1 cellular context compared by ENCODE assay signal in the genomic region with DNA sequence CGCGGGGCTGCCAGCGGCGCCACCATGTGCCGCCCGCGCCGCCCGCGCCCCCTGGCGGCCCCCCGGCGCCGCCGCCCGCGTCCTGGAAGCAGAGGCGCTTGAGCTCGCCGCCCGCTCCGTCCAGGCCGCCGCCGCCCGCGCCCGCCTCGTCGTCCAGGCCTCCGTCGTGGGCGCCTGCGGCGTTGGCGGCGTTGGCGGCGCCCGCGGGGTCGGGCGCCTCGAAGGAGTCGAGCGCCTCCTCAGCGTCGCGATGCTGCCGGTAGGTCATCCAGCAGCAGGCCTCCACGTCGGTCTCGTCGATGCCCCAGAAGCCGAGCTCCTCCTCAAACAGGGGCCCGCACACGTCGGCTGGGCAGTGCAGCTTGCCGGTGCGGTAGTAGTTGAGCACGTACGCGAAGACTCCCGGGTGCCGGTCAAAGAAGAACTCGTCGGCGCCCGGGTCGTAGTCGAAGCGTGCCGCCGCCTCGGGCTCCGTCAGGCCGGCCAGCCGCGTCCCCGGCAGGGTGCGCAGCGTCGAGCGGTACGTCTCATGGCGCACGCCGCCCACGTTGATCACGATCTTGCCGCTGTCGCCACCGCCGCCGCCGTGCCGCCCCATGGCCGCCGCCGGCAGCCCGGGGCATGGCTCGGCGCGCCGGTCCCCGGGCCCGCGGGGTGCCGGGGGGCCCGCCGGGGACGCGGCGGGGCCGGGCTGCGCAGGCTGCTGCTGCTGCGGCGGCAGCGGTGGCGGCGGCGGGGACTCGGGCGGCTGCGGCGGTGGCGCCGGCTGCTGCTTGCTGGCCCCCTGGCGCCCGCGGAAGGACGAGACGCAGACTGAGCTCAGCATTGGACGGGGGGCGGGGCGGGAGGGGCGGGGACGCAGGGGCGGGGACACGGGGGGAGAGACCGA.
TF ChIP-seq lines count a peak whose summit lies in the region.

No MANE protein-coding gene starts in this region.

TF ChIP-seq in H1, 55 proteins besides CTCF, POLR2A, EP300 and RAD21:
- TF ChIP-seq JUND (IDR thresholded peaks at IDR 0.05; ENCODE audit: low read length), result no peak
- no peak for TF ChIP-seq HDAC2 (IDR thresholded peaks at IDR 0.05; ENCODE audit: borderline replicate concordance in 1 of 2, low read depth in 2 of 2, low read length in 2 of 2)
- no peak for TF ChIP-seq CBX8 (IDR thresholded peaks at IDR 0.05; ENCODE audit: borderline replicate concordance, low read depth, low read length)
- TF ChIP-seq TAF1 (IDR thresholded peaks at IDR 0.05; ENCODE audit: low read depth, low read length), result peak; percentile 50; the same call in 1 of the 2 replicates
- no peak for TF ChIP-seq HDAC6 (IDR thresholded peaks at IDR 0.05; ENCODE audit: low read depth, low read length)
- TF ChIP-seq SP4 (IDR thresholded peaks at IDR 0.05; ENCODE audit: low read length), result no peak
- no peak for TF ChIP-seq EZH2 (IDR thresholded peaks at IDR 0.05; ENCODE audit: low read depth, low read length, severe bottlenecking)
- TF ChIP-seq SP1 (IDR thresholded peaks at IDR 0.05; ENCODE audit: low read depth, low read length), result no peak
- no peak for TF ChIP-seq GABPA (IDR thresholded peaks at IDR 0.05; ENCODE audit: borderline replicate concordance, insufficient read depth, low read length)
- no peak for TF ChIP-seq FOSL1 (IDR thresholded peaks at IDR 0.05; ENCODE audit: insufficient read depth, low read depth, low read length)
- TF ChIP-seq SIN3A (conservative IDR thresholded peaks at IDR 0.05 in 1 of 2, IDR thresholded peaks at IDR 0.05 in 1 of 2; ENCODE audit: low read depth in 1 of 2, low read length in 2 of 2), result 0 out of 4 replicates have a peak, but pooled peaks of 1 of the 2 experiments have one; percentile 9
- peak; percentile 32 for TF ChIP-seq ASH2L (IDR thresholded peaks at IDR 0.05; ENCODE audit: low read length)
- no peak for TF ChIP-seq JUN (IDR thresholded peaks at IDR 0.05; ENCODE audit: low read depth, low read length)
- TF ChIP-seq CHD1 (IDR thresholded peaks at IDR 0.05; ENCODE audit: low read depth, low read length), result no peak
- TF ChIP-seq POLR2AphosphoS5 (IDR thresholded peaks at IDR 0.05; ENCODE audit: low read depth, low read length), result no peak
- TF ChIP-seq BACH1 (IDR thresholded peaks at IDR 0.05; ENCODE audit: low read length), result no peak
- TF ChIP-seq RXRA (IDR thresholded peaks at IDR 0.05; ENCODE audit: insufficient read depth, low read depth, low read length), result no peak
- peak; percentile 50; the same call in 1 of the 2 replicates for TF ChIP-seq CREB1 (IDR thresholded peaks at IDR 0.05)
- TF ChIP-seq TCF12 (IDR thresholded peaks at IDR 0.05; ENCODE audit: low read depth, low read length), result no peak
- no peak for TF ChIP-seq GTF2F1 (IDR thresholded peaks at IDR 0.05; ENCODE audit: borderline replicate concordance, low read depth, low read length)
- TF ChIP-seq NRF1 (IDR thresholded peaks at IDR 0.05; ENCODE audit: low read depth, low read length), result no peak
- no peak for TF ChIP-seq CHD2 (IDR thresholded peaks at IDR 0.05; ENCODE audit: low read length)
- peak; percentile 22 for TF ChIP-seq CTBP2 (IDR thresholded peaks at IDR 0.05; ENCODE audit: borderline replicate concordance, insufficient read depth, insufficient read length, low read length)
- no peak for TF ChIP-seq BCL11A (IDR thresholded peaks at IDR 0.05; ENCODE audit: low read depth in 2 of 2, low read length in 2 of 2)
- no peak for TF ChIP-seq CBX5 (IDR thresholded peaks at IDR 0.05; ENCODE audit: low read depth, low read length)
- no peak for TF ChIP-seq RFX5 (IDR thresholded peaks at IDR 0.05; ENCODE audit: borderline replicate concordance, low read depth, low read length)
- TF ChIP-seq BRCA1 (IDR thresholded peaks at IDR 0.05; ENCODE audit: low read depth, low read length), result no peak
- no peak for TF ChIP-seq MAFK (IDR thresholded peaks at IDR 0.05; ENCODE audit: low read depth, low read length)
- TF ChIP-seq EGR1 (IDR thresholded peaks at IDR 0.05; ENCODE audit: borderline replicate concordance, low read depth, low read length), result no peak
- TF ChIP-seq SIRT6 (IDR thresholded peaks at IDR 0.05; ENCODE audit: low read length), result no peak
- no peak for TF ChIP-seq POU5F1 (IDR thresholded peaks at IDR 0.05; ENCODE audit: low read depth, low read length)
- TF ChIP-seq SUZ12 (IDR thresholded peaks at IDR 0.05; ENCODE audit: low read length), result no peak
- no peak for TF ChIP-seq TAF7 (optimal IDR thresholded peaks at IDR 0.05; ENCODE audit: borderline replicate concordance, low read depth, low read length)
- no peak for TF ChIP-seq TBP (IDR thresholded peaks at IDR 0.05; ENCODE audit: low read depth, low read length)
- TF ChIP-seq RNF2 (IDR thresholded peaks at IDR 0.05; ENCODE audit: borderline replicate concordance, low read depth, low read length, missing control alignments, poor library complexity, severe bottlenecking), result no peak
- TF ChIP-seq, protein P1, sequence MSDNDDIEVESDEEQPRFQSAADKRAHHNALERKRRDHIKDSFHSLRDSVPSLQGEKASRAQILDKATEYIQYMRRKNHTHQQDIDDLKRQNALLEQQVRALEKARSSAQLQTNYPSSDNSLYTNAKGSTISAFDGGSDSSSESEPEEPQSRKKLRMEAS (IDR thresholded peaks at IDR 0.05), result peak; percentile 87
- no peak for TF ChIP-seq CEBPB (IDR thresholded peaks at IDR 0.05; ENCODE audit: low read depth, low read length)
- TF ChIP-seq SP2 (IDR thresholded peaks at IDR 0.05; ENCODE audit: low read length), result no peak
- TF ChIP-seq, protein P2, sequence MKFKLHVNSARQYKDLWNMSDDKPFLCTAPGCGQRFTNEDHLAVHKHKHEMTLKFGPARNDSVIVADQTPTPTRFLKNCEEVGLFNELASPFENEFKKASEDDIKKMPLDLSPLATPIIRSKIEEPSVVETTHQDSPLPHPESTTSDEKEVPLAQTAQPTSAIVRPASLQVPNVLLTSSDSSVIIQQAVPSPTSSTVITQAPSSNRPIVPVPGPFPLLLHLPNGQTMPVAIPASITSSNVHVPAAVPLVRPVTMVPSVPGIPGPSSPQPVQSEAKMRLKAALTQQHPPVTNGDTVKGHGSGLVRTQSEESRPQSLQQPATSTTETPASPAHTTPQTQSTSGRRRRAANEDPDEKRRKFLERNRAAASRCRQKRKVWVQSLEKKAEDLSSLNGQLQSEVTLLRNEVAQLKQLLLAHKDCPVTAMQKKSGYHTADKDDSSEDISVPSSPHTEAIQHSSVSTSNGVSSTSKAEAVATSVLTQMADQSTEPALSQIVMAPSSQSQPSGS (IDR thresholded peaks at IDR 0.05; ENCODE audit: low read length), result no peak
- no peak for TF ChIP-seq PHF8 (conservative IDR thresholded peaks at IDR 0.05; ENCODE audit: low read depth, low read length)
- TF ChIP-seq KDM4A (IDR thresholded peaks at IDR 0.05; ENCODE audit: low read depth, low read length, severe bottlenecking), result peak; percentile 58
- TF ChIP-seq, protein P3, sequence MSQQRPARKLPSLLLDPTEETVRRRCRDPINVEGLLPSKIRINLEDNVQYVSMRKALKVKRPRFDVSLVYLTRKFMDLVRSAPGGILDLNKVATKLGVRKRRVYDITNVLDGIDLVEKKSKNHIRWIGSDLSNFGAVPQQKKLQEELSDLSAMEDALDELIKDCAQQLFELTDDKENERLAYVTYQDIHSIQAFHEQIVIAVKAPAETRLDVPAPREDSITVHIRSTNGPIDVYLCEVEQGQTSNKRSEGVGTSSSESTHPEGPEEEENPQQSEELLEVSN (IDR thresholded peaks at IDR 0.05), result peak; percentile 85
- TF ChIP-seq YY1 (IDR thresholded peaks at IDR 0.05; ENCODE audit: low read depth, low read length), result no peak
- TF ChIP-seq KDM1A (IDR thresholded peaks at IDR 0.05; ENCODE audit: borderline replicate concordance, low read length), result no peak
- no peak for TF ChIP-seq SRF (IDR thresholded peaks at IDR 0.05; ENCODE audit: low read depth, low read length)
- TF ChIP-seq TEAD4 (IDR thresholded peaks at IDR 0.05; ENCODE audit: low read depth, low read length), result no peak
- TF ChIP-seq, protein P4, sequence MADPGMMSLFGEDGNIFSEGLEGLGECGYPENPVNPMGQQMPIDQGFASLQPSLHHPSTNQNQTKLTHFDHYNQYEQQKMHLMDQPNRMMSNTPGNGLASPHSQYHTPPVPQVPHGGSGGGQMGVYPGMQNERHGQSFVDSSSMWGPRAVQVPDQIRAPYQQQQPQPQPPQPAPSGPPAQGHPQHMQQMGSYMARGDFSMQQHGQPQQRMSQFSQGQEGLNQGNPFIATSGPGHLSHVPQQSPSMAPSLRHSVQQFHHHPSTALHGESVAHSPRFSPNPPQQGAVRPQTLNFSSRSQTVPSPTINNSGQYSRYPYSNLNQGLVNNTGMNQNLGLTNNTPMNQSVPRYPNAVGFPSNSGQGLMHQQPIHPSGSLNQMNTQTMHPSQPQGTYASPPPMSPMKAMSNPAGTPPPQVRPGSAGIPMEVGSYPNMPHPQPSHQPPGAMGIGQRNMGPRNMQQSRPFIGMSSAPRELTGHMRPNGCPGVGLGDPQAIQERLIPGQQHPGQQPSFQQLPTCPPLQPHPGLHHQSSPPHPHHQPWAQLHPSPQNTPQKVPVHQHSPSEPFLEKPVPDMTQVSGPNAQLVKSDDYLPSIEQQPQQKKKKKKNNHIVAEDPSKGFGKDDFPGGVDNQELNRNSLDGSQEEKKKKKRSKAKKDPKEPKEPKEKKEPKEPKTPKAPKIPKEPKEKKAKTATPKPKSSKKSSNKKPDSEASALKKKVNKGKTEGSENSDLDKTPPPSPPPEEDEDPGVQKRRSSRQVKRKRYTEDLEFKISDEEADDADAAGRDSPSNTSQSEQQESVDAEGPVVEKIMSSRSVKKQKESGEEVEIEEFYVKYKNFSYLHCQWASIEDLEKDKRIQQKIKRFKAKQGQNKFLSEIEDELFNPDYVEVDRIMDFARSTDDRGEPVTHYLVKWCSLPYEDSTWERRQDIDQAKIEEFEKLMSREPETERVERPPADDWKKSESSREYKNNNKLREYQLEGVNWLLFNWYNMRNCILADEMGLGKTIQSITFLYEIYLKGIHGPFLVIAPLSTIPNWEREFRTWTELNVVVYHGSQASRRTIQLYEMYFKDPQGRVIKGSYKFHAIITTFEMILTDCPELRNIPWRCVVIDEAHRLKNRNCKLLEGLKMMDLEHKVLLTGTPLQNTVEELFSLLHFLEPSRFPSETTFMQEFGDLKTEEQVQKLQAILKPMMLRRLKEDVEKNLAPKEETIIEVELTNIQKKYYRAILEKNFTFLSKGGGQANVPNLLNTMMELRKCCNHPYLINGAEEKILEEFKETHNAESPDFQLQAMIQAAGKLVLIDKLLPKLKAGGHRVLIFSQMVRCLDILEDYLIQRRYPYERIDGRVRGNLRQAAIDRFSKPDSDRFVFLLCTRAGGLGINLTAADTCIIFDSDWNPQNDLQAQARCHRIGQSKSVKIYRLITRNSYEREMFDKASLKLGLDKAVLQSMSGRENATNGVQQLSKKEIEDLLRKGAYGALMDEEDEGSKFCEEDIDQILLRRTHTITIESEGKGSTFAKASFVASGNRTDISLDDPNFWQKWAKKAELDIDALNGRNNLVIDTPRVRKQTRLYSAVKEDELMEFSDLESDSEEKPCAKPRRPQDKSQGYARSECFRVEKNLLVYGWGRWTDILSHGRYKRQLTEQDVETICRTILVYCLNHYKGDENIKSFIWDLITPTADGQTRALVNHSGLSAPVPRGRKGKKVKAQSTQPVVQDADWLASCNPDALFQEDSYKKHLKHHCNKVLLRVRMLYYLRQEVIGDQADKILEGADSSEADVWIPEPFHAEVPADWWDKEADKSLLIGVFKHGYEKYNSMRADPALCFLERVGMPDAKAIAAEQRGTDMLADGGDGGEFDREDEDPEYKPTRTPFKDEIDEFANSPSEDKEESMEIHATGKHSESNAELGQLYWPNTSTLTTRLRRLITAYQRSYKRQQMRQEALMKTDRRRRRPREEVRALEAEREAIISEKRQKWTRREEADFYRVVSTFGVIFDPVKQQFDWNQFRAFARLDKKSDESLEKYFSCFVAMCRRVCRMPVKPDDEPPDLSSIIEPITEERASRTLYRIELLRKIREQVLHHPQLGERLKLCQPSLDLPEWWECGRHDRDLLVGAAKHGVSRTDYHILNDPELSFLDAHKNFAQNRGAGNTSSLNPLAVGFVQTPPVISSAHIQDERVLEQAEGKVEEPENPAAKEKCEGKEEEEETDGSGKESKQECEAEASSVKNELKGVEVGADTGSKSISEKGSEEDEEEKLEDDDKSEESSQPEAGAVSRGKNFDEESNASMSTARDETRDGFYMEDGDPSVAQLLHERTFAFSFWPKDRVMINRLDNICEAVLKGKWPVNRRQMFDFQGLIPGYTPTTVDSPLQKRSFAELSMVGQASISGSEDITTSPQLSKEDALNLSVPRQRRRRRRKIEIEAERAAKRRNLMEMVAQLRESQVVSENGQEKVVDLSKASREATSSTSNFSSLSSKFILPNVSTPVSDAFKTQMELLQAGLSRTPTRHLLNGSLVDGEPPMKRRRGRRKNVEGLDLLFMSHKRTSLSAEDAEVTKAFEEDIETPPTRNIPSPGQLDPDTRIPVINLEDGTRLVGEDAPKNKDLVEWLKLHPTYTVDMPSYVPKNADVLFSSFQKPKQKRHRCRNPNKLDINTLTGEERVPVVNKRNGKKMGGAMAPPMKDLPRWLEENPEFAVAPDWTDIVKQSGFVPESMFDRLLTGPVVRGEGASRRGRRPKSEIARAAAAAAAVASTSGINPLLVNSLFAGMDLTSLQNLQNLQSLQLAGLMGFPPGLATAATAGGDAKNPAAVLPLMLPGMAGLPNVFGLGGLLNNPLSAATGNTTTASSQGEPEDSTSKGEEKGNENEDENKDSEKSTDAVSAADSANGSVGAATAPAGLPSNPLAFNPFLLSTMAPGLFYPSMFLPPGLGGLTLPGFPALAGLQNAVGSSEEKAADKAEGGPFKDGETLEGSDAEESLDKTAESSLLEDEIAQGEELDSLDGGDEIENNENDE (IDR thresholded peaks at IDR 0.05; ENCODE audit: insufficient replicate concordance, low read length), result no peak
- no peak for TF ChIP-seq SAP30 (IDR thresholded peaks at IDR 0.05; ENCODE audit: insufficient read depth, insufficient replicate concordance, low read length)
- TF ChIP-seq NANOG (IDR thresholded peaks at IDR 0.05; ENCODE audit: insufficient read depth, low read depth, low read length, poor library complexity, severe bottlenecking), result no peak
- no peak for TF ChIP-seq ZNF274 (IDR thresholded peaks at IDR 0.05; ENCODE audit: borderline replicate concordance, extremely low read depth, low read length)
- TF ChIP-seq, protein P5, sequence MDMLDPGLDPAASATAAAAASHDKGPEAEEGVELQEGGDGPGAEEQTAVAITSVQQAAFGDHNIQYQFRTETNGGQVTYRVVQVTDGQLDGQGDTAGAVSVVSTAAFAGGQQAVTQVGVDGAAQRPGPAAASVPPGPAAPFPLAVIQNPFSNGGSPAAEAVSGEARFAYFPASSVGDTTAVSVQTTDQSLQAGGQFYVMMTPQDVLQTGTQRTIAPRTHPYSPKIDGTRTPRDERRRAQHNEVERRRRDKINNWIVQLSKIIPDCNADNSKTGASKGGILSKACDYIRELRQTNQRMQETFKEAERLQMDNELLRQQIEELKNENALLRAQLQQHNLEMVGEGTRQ (IDR thresholded peaks at IDR 0.05; ENCODE audit: low read length), result no peak
- no peak for TF ChIP-seq SIX5 (IDR thresholded peaks at IDR 0.05; ENCODE audit: low read depth, low read length)
- 0 out of 2 replicates have a peak, but pooled peaks have one; percentile 25 for TF ChIP-seq RBBP5 (IDR thresholded peaks at IDR 0.05; ENCODE audit: borderline replicate concordance, low read depth, low read length)
- TF ChIP-seq, protein P6, sequence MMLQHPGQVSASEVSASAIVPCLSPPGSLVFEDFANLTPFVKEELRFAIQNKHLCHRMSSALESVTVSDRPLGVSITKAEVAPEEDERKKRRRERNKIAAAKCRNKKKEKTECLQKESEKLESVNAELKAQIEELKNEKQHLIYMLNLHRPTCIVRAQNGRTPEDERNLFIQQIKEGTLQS (IDR thresholded peaks at IDR 0.05; ENCODE audit: insufficient read depth, low read depth, low read length), result no peak
- TF ChIP-seq KDM5A (IDR thresholded peaks at IDR 0.05; ENCODE audit: low read length), result no peak
